Comparison of ENCODE assay signal across 1 cellular context in the genomic region with DNA sequence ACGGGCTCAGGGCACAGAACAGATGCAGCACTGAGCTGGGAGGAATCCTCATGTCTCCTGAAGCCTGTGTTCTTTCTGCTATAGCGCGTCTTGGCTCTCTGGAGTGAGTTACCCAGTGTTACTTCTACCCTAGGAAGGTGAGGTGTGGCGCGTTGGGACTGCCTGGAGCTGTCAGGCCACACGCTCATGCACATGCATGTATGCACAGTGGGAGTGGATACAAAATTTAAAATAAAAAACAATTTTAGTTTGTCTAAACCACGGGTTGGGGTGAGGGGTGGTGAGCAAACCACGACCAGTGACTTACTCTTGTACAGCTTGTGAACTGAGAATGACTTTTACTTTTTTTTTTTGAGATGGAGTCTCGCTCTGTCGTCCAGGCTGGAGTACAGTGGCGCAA.
TF ChIP-seq lines count a peak whose summit lies in the region.

No MANE protein-coding gene starts in this region.

TF ChIP-seq in GM12878, 131 proteins besides CTCF, POLR2A, EP300 and RAD21:
- TF ChIP-seq NFXL1 (IDR thresholded peaks at IDR 0.05; ENCODE audit: borderline replicate concordance) = no peak
- TF ChIP-seq RUNX3 (IDR thresholded peaks at IDR 0.05; ENCODE audit: low read length) = 0 out of 2 replicates have a peak, but pooled peaks have one; percentile 7
